19 cellular contexts compared by ENCODE assay signal in the genomic region with DNA sequence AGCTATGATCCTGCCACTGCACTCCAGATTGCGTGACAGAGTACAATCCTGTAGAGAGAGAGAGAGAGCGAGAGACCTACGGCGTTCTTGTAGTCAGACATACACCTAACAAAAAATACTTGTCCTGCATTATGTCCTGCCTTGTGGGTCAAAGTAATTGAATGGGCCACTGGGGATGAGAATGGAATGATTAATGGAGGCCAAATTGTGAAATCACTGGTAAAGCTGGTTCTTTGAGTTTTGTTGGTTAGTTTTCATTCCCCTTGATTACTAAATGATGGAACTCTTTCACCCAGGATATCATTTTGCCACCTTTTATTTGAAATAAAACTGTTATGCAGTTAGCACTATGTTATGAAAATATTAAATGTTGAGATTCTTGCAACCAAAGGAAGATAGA. TPM values are rescaled to one million over a fixed set of nuclear protein-coding genes. Genes with fewer than 3 reads are reported as not detected.
DNase-seq lines count a peak whose midpoint lies in the region; ATAC-seq and TF ChIP-seq lines count a peak whose summit lies in the region.
"Had no signal": no experiment of that assay in that cellular context is flagged by ENCODE, and none has a peak within 500 bp of the region (broad histone marks: within the 10 kb centered on the region; RNA-seq: fewer than 3 reads in every experiment).

No MANE protein-coding gene starts in this region.

- peak overlapping the region; percentile 57 for H3K27ac Mint-ChIP-seq in chondrocyte (ENCODE audit: unreplicated experiment)
- H3K27ac Mint-ChIP-seq in type B pancreatic cell, result peak overlapping the region; percentile 10
- H3K27ac Mint-ChIP-seq: B cell; CD4-positive, alpha-beta T cell; CD8-positive, alpha-beta T cell had no signal

- no peaks in the 10 kb centered on the region for H3K4me1 ChIP-seq in PC-3 (ENCODE audit: insufficient read depth, low read length)
- H3K4me1 ChIP-seq in gastrocnemius medialis, result peaks cover 8 to 15% of the 10 kb centered on the region in 2 donors
- H3K4me1 ChIP-seq: A549 had no signal

- in situ Hi-C loops in gastrocnemius medialis (cut with MboI; ENCODE audit: low sequenced_read_pairs in 4 of 4), result no loop called here

- H3K36me3 ChIP-seq in PC-3 (ENCODE audit: low read depth, low read length), result no peaks in the 10 kb centered on the region
- H3K36me3 ChIP-seq in gastrocnemius medialis, result no peaks in the 10 kb centered on the region
- H3K36me3 ChIP-seq: BLaER1 treated with 17β-estradiol and CSF1 and Interleukin-3, amounts not matched to agents 10 nM and 100 nM had no signal

- no peaks in the 10 kb centered on the region for H3K36me3 Mint-ChIP-seq in chondrocyte (ENCODE audit: low read depth)
- H3K36me3 Mint-ChIP-seq in type B pancreatic cell, result no peaks in the 10 kb centered on the region
- H3K36me3 Mint-ChIP-seq: CD8-positive, alpha-beta T cell had no signal

- no peaks in the 10 kb centered on the region for H3K9me3 Mint-ChIP-seq in chondrocyte (ENCODE audit: low read depth)
- H3K9me3 Mint-ChIP-seq in type B pancreatic cell, result no peaks in the 10 kb centered on the region
- H3K9me3 Mint-ChIP-seq: CD4-positive, alpha-beta T cell; CD8-positive, alpha-beta T cell had no signal

- H3K4me1 Mint-ChIP-seq in chondrocyte (ENCODE audit: low read depth) (peaks cover 26% of the 10 kb centered on the region), type B pancreatic cell (ENCODE audit: unreplicated experiment) (peaks cover 4% of the 10 kb centered on the region)
- H3K4me1 Mint-ChIP-seq: B cell had no signal

- H2AFZ ChIP-seq in PC-3 (ENCODE audit: low read length), result no peak overlapping the region

- no peaks in the 10 kb centered on the region for H3K9me2 ChIP-seq in PC-3 (replicated peaks; ENCODE audit: low read length)

- no peaks in the 10 kb centered on the region for H3K79me2 ChIP-seq in PC-3 (ENCODE audit: low read length)

- H4K20me1 ChIP-seq in PC-3 (ENCODE audit: low read length), result no peaks in the 10 kb centered on the region
- H4K20me1 ChIP-seq: BLaER1 treated with 17β-estradiol and CSF1 and Interleukin-3, amounts not matched to agents 10 nM and 100 nM had no signal

- H3K27me3 Mint-ChIP-seq in chondrocyte (ENCODE audit: low read depth) (no peaks in the 10 kb centered on the region), type B pancreatic cell (no peaks in the 10 kb centered on the region)
- H3K27me3 Mint-ChIP-seq: B cell; CD4-positive, alpha-beta T cell had no signal

- CTCF ChIA-PET in PC-3 (lab: Charles Lee), result no interaction called here

- H3K9ac ChIP-seq in PC-3 (ENCODE audit: low read length), result no peak overlapping the region
- H3K9ac ChIP-seq: BLaER1 treated with 17β-estradiol and CSF1 and Interleukin-3, amounts not matched to agents 10 nM and 100 nM had no signal

- ATAC-seq in PC-3, result no peak
- peak; percentile 39 for ATAC-seq in esophagus mucosa
- no peak for ATAC-seq in GM19463 (IDR thresholded peaks at IDR 0.05; ENCODE audit: unreplicated experiment)
- no peak for ATAC-seq in HG03025 (IDR thresholded peaks at IDR 0.05; ENCODE audit: low FRiP score, unreplicated experiment)
- no peak for ATAC-seq in gastrocnemius medialis
- ATAC-seq: A549; CD8-positive, alpha-beta T cell had no signal

- no TSS peak for BruUV-seq in PC-3 (replicated peaks; lab: Mats Ljungman, UMichigan)

- no peaks in the 10 kb centered on the region for H3F3A ChIP-seq in PC-3 (ENCODE audit: low read length, unreplicated experiment)

- DNase-seq in PC-3 (peak; percentile 8), chondrocyte (ENCODE audit: low spot score) (no peak), type B pancreatic cell (ENCODE audit: extremely low spot score, unreplicated experiment) (no peak), NCI-H510A (lab: John Stamatoyannopoulos, UW) (no peak), gastrocnemius medialis (no peak)
- DNase-seq: AML-193; Calu3; CD4-positive, alpha-beta T cell; CD8-positive, alpha-beta T cell; DMS79 treated with DMSO at 0.1 percent for 48 hours; GF-D8 had no signal

- POLR2A ChIA-PET in PC-3 (lab: Charles Lee; ENCODE audit: unreplicated experiment), result no interaction called here

- TF ChIP-seq CTCF in PC-3 (conservative IDR thresholded peaks at IDR 0.05; ENCODE audit: low read depth, low read length), result no peak
- no peak for TF ChIP-seq CTCF in chondrocyte (IDR thresholded peaks at IDR 0.05)
- TF ChIP-seq CTCF in type B pancreatic cell (conservative IDR thresholded peaks at IDR 0.05), result no peak
- TF ChIP-seq CTCF in gastrocnemius medialis (IDR thresholded peaks at IDR 0.05 in 4 of 5, conservative IDR thresholded peaks at IDR 0.05 in 1 of 5), result no peak

- H3K4me3 Mint-ChIP-seq in chondrocyte (ENCODE audit: unreplicated experiment) (no peak overlapping the region), type B pancreatic cell (no peak overlapping the region)
- H3K4me3 Mint-ChIP-seq: B cell; CD4-positive, alpha-beta T cell; CD8-positive, alpha-beta T cell had no signal

- H3K27me3 ChIP-seq in PC-3 (ENCODE audit: low read length) (peaks cover 56% of the 10 kb centered on the region), gastrocnemius medialis (no peaks in the 10 kb centered on the region)
- H3K27me3 ChIP-seq: BLaER1 treated with 17β-estradiol and CSF1 and Interleukin-3, amounts not matched to agents 10 nM and 100 nM had no signal

- intact Hi-C loops in PC-3 (cut with micrococcal nuclease), result no loop called here
- intact Hi-C loops in gastrocnemius medialis (cut with DNase I; ENCODE audit: low total_unique reads), result no loop called here

- H3K27ac ChIP-seq in PC-3 (ENCODE audit: low read length) (no peak overlapping the region), gastrocnemius medialis (no peak overlapping the region)
- H3K27ac ChIP-seq: A549; BLaER1 treated with 17β-estradiol and CSF1 and Interleukin-3, amounts not matched to agents 10 nM and 100 nM; C4-2B had no signal

- TF ChIP-seq POLR2A in gastrocnemius medialis (IDR thresholded peaks at IDR 0.05), result no peak

- no peaks in the 10 kb centered on the region for H3K9me3 ChIP-seq in PC-3 (ENCODE audit: low read length)
- no peaks in the 10 kb centered on the region for H3K9me3 ChIP-seq in gastrocnemius medialis
- H3K9me3 ChIP-seq: A549; BLaER1 treated with 17β-estradiol and CSF1 and Interleukin-3, amounts not matched to agents 10 nM and 100 nM; Caco-2 had no signal

- H3K4me2 ChIP-seq in PC-3 (ENCODE audit: low read length), result no peak overlapping the region
- H3K4me2 ChIP-seq: A549; BLaER1 treated with 17β-estradiol and CSF1 and Interleukin-3, amounts not matched to agents 10 nM and 100 nM had no signal

- H3K4me3 ChIP-seq in PC-3 (ENCODE audit: low read length), result no peak overlapping the region
- H3K4me3 ChIP-seq in gastrocnemius medialis, result no peak overlapping the region
- H3K4me3 ChIP-seq: A549; BLaER1 treated with 17β-estradiol and CSF1 and Interleukin-3, amounts not matched to agents 10 nM and 100 nM had no signal

RNA-seq across cellular contexts. Expression of a gene that starts 18.7 kb away (rescaled TPM):
- total RNA-seq in PC-3 (2014; rRNA removed) (not detected in 2 replicates), chondrocyte (1.2 to 1.7 TPM (median 1.6 TPM) in 3 replicates), esophagus mucosa (1.2 TPM), type B pancreatic cell (ENCODE audit: low replicate concordance) (8.9 and 15.6 TPM in 2 replicates), gastrocnemius medialis (1 to 10 TPM; 1.1 to 2.9 (median 2.6) TPM)

RNA-seq across cellular contexts. Expression of a gene that starts 59.5 kb away (rescaled TPM):
- total RNA-seq in PC-3 (2014; rRNA removed) (5.0 TPM in 2 replicates), chondrocyte (7.0 to 7.4 TPM (median 7.2 TPM) in 3 replicates), esophagus mucosa (5.8 TPM), type B pancreatic cell (ENCODE audit: low replicate concordance) (22.5 and 23.2 TPM in 2 replicates), gastrocnemius medialis (1 to 10 TPM in 3 of 4 donors, under 1 TPM in 1; 0.73 to 2.9 (median 2.1) TPM)
